Comparison of ENCODE assay signal across 2 cellular contexts in the genomic region with DNA sequence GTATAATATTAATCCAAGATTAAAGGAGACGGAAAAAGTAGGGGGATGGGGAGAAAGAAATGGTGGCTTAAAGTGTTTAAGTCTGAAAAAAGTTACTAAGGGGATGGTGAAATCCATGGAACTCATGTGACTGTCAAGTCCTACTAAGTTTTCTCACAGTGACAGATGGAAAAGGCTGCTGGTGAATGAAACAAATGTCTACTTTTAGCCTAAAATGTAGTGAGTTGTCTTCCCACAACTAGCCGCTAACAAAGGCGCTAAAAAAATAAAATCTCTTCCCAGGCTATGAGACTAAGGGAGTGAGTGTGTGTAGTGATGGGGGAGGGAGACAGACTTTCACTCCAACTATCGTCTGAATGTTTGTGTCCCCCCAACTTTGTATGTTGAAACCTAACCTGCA.
TF ChIP-seq lines count a peak whose summit lies in the region.

No MANE protein-coding gene starts in this region.

TF ChIP-seq in SK-N-SH treated with all-trans-retinoic acid at 6 μM for 48 hours, 23 proteins besides CTCF, POLR2A, EP300 and RAD21:
- TF ChIP-seq, protein P1, sequence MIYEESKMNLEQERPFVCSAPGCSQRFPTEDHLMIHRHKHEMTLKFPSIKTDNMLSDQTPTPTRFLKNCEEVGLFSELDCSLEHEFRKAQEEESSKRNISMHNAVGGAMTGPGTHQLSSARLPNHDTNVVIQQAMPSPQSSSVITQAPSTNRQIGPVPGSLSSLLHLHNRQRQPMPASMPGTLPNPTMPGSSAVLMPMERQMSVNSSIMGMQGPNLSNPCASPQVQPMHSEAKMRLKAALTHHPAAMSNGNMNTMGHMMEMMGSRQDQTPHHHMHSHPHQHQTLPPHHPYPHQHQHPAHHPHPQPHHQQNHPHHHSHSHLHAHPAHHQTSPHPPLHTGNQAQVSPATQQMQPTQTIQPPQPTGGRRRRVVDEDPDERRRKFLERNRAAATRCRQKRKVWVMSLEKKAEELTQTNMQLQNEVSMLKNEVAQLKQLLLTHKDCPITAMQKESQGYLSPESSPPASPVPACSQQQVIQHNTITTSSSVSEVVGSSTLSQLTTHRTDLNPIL (CRISPR knock-in tag; IDR thresholded peaks at IDR 0.05; ENCODE audit: low read depth): no peak
- no peak for TF ChIP-seq GLIS3 (CRISPR knock-in tag; IDR thresholded peaks at IDR 0.05)
- TF ChIP-seq ZFP3 (CRISPR knock-in tag; IDR thresholded peaks at IDR 0.05): no peak
- TF ChIP-seq, protein P2, sequence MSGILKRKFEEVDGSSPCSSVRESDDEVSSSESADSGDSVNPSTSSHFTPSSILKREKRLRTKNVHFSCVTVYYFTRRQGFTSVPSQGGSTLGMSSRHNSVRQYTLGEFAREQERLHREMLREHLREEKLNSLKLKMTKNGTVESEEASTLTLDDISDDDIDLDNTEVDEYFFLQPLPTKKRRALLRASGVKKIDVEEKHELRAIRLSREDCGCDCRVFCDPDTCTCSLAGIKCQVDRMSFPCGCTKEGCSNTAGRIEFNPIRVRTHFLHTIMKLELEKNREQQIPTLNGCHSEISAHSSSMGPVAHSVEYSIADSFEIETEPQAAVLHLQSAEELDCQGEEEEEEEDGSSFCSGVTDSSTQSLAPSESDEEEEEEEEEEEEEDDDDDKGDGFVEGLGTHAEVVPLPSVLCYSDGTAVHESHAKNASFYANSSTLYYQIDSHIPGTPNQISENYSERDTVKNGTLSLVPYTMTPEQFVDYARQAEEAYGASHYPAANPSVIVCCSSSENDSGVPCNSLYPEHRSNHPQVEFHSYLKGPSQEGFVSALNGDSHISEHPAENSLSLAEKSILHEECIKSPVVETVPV (CRISPR knock-in tag; IDR thresholded peaks at IDR 0.05): no peak
- TF ChIP-seq, protein P3, sequence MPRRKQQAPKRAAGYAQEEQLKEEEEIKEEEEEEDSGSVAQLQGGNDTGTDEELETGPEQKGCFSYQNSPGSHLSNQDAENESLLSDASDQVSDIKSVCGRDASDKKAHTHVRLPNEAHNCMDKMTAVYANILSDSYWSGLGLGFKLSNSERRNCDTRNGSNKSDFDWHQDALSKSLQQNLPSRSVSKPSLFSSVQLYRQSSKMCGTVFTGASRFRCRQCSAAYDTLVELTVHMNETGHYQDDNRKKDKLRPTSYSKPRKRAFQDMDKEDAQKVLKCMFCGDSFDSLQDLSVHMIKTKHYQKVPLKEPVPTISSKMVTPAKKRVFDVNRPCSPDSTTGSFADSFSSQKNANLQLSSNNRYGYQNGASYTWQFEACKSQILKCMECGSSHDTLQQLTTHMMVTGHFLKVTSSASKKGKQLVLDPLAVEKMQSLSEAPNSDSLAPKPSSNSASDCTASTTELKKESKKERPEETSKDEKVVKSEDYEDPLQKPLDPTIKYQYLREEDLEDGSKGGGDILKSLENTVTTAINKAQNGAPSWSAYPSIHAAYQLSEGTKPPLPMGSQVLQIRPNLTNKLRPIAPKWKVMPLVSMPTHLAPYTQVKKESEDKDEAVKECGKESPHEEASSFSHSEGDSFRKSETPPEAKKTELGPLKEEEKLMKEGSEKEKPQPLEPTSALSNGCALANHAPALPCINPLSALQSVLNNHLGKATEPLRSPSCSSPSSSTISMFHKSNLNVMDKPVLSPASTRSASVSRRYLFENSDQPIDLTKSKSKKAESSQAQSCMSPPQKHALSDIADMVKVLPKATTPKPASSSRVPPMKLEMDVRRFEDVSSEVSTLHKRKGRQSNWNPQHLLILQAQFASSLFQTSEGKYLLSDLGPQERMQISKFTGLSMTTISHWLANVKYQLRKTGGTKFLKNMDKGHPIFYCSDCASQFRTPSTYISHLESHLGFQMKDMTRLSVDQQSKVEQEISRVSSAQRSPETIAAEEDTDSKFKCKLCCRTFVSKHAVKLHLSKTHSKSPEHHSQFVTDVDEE (CRISPR knock-in tag; IDR thresholded peaks at IDR 0.05): no peak
- no peak for TF ChIP-seq ZFP30 (CRISPR knock-in tag; IDR thresholded peaks at IDR 0.05)
- TF ChIP-seq ARNTL (CRISPR knock-in tag; IDR thresholded peaks at IDR 0.05; ENCODE audit: borderline replicate concordance, low read depth): no peak
- TF ChIP-seq, protein P4, sequence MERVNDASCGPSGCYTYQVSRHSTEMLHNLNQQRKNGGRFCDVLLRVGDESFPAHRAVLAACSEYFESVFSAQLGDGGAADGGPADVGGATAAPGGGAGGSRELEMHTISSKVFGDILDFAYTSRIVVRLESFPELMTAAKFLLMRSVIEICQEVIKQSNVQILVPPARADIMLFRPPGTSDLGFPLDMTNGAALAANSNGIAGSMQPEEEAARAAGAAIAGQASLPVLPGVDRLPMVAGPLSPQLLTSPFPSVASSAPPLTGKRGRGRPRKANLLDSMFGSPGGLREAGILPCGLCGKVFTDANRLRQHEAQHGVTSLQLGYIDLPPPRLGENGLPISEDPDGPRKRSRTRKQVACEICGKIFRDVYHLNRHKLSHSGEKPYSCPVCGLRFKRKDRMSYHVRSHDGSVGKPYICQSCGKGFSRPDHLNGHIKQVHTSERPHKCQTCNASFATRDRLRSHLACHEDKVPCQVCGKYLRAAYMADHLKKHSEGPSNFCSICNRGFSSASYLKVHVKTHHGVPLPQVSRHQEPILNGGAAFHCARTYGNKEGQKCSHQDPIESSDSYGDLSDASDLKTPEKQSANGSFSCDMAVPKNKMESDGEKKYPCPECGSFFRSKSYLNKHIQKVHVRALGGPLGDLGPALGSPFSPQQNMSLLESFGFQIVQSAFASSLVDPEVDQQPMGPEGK (CRISPR knock-in tag; IDR thresholded peaks at IDR 0.05; ENCODE audit: borderline replicate concordance): no peak
- no peak for TF ChIP-seq ZNF8 (CRISPR knock-in tag; IDR thresholded peaks at IDR 0.05)
- no peak for TF ChIP-seq ZNF565 (CRISPR knock-in tag; conservative IDR thresholded peaks at IDR 0.05; ENCODE audit: low read depth)
TF ChIP-seq in SK-N-SH treated with all-trans-retinoic acid at 6 μM for 48 hours: peak in this region for 0.

TF ChIP-seq in SK-N-SH, 30 proteins besides CTCF, POLR2A, EP300 and RAD21:
- TF ChIP-seq, protein P5, sequence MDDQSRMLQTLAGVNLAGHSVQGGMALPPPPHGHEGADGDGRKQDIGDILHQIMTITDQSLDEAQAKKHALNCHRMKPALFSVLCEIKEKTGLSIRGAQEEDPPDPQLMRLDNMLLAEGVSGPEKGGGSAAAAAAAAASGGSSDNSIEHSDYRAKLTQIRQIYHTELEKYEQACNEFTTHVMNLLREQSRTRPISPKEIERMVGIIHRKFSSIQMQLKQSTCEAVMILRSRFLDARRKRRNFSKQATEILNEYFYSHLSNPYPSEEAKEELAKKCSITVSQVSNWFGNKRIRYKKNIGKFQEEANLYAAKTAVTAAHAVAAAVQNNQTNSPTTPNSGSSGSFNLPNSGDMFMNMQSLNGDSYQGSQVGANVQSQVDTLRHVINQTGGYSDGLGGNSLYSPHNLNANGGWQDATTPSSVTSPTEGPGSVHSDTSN (IDR thresholded peaks at IDR 0.05): no peak
- TF ChIP-seq GATA2 (CRISPR knock-in tag; IDR thresholded peaks at IDR 0.05): no peak
- no peak for TF ChIP-seq RXRA (IDR thresholded peaks at IDR 0.05; ENCODE audit: borderline replicate concordance, low read depth)
- TF ChIP-seq, protein P6, sequence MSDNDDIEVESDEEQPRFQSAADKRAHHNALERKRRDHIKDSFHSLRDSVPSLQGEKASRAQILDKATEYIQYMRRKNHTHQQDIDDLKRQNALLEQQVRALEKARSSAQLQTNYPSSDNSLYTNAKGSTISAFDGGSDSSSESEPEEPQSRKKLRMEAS (IDR thresholded peaks at IDR 0.05; ENCODE audit: low read depth): no peak
- TF ChIP-seq SMC3 (IDR thresholded peaks at IDR 0.05; ENCODE audit: low read depth, low read length): no peak
- TF ChIP-seq MXI1 (IDR thresholded peaks at IDR 0.05; ENCODE audit: low read depth, low read length): no peak
- no peak for TF ChIP-seq NRF1 (IDR thresholded peaks at IDR 0.05; ENCODE audit: low read depth, low read length)
- no peak for TF ChIP-seq TAF1 (IDR thresholded peaks at IDR 0.05; ENCODE audit: borderline replicate concordance, low read depth, low read length)
- TF ChIP-seq GABPA (IDR thresholded peaks at IDR 0.05; ENCODE audit: low read depth): no peak
- TF ChIP-seq FOXJ3 (CRISPR knock-in tag; IDR thresholded peaks at IDR 0.05): no peak
- TF ChIP-seq RCOR1 (IDR thresholded peaks at IDR 0.05; ENCODE audit: low read length): no peak
- TF ChIP-seq POLR2AphosphoS5 (IDR thresholded peaks at IDR 0.05; ENCODE audit: low read depth, low read length): no peak
- no peak for TF ChIP-seq RFX5 (IDR thresholded peaks at IDR 0.05; ENCODE audit: low read length)
- TF ChIP-seq, protein P7, sequence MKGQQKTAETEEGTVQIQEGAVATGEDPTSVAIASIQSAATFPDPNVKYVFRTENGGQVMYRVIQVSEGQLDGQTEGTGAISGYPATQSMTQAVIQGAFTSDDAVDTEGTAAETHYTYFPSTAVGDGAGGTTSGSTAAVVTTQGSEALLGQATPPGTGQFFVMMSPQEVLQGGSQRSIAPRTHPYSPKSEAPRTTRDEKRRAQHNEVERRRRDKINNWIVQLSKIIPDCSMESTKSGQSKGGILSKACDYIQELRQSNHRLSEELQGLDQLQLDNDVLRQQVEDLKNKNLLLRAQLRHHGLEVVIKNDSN (IDR thresholded peaks at IDR 0.05; ENCODE audit: borderline replicate concordance, low read depth): no peak
- no peak for TF ChIP-seq JUND (IDR thresholded peaks at IDR 0.05)
- TF ChIP-seq, protein P8, sequence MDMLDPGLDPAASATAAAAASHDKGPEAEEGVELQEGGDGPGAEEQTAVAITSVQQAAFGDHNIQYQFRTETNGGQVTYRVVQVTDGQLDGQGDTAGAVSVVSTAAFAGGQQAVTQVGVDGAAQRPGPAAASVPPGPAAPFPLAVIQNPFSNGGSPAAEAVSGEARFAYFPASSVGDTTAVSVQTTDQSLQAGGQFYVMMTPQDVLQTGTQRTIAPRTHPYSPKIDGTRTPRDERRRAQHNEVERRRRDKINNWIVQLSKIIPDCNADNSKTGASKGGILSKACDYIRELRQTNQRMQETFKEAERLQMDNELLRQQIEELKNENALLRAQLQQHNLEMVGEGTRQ (IDR thresholded peaks at IDR 0.05; ENCODE audit: borderline replicate concordance, low read depth, low read length): no peak
- TF ChIP-seq EZH2phosphoT487 (IDR thresholded peaks at IDR 0.05; ENCODE audit: borderline replicate concordance, low read depth): no peak
